34 cellular contexts compared by ENCODE assay signal in the genomic region with DNA sequence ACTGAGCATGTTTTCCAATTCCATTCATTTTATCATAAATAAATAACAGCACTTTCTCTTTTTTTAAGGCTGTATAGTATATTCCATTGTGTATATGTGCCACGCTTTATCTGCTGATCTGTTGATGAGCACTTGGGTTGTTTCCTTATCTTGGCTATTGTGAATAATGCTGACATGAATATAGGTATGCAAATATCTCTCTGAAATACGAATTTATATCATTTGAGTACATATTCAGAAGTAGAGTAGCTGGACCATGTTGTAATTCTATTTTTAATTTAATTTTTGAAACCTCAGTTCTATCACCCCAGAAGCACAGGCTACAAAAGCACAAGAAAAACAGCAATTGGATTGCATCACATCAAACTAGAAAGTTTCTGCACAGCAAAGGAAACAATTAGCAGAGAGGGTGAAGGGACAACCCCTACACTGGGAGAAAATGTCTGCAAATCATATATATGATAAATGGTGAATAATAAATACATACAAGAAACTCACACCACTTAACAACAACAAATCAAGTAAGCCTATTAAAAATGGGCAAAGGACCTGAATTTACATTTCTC. TPM values are rescaled to one million over a fixed set of nuclear protein-coding genes. Genes with fewer than 3 reads are reported as not detected.
"Had no signal": no experiment of that assay in that cellular context is flagged by ENCODE, and none has a peak within 500 bp of the region (broad histone marks: within the 10 kb centered on the region; RNA-seq: fewer than 3 reads in every experiment).

No MANE protein-coding gene starts in this region.

- H3K4me1 ChIP-seq: ascending aorta had no signal

- H3K27ac ChIP-seq: ascending aorta, cardiac muscle cell, VCaP had no signal

- H3K36me3 ChIP-seq: ascending aorta, cardiac muscle cell had no signal

- DNase-seq: activated B cell treated with CpG ODN at 0.5 μM for 24 hours; activated CD4-positive, alpha-beta memory T cell treated with anti-CD3 and anti-CD28 coated beads, Interleukin-2, amount 10 ng/mL, durations not matched to agents 7 days and 5 days; activated CD4-positive, alpha-beta T cell treated with anti-CD3 and anti-CD28 coated beads for 4 hours; activated CD4-positive, alpha-beta T cell treated with anti-CD3 and anti-CD28 coated beads, Interleukin-2, amount 10 ng/mL, durations not matched to agents 24 days and 14 days; activated CD4-positive, alpha-beta T cell treated with anti-CD3 and anti-CD28 coated beads, Interleukin-2, amount 50 U/mL, for 1 hour; activated CD4-positive, alpha-beta T cell treated with anti-CD3 and anti-CD28 coated beads, Interleukin-2, amount 50 U/mL, for 4 hours; activated CD4-positive, CD25-positive, alpha-beta regulatory T cell treated with anti-CD3 and anti-CD28 coated beads, Interleukin-2, amount 50 U/mL, for 72 hours; activated CD8-positive, alpha-beta memory T cell treated with anti-CD3 and anti-CD28 coated beads for 24 hours; activated CD8-positive, alpha-beta memory T cell treated with anti-CD3 and anti-CD28 coated beads, Interleukin-2, amount 10 ng/mL, durations not matched to agents 7 days and 5 days; activated CD8-positive, alpha-beta memory T cell treated with anti-CD3 and anti-CD28 coated beads, Interleukin-2, amount 50 U/mL, for 48 hours; activated CD8-positive, alpha-beta T cell treated with anti-CD3 and anti-CD28 coated beads, Interleukin-2, amount 10 ng/mL, durations not matched to agents 7 days and 5 days; activated effector memory CD4-positive, alpha-beta T cell treated with Interleukin-2 at 50 U/mL for 16 hours; activated gamma-delta T cell; activated naive CD4-positive, alpha-beta T cell treated with anti-CD3 and anti-CD28 coated beads, Interleukin-2, amount 10 ng/mL, durations not matched to agents 7 days and 5 days; activated naive CD4-positive, alpha-beta T cell treated with Interleukin-2 at 50 U/mL for 16 hours; activated naive CD8-positive, alpha-beta T cell treated with anti-CD3 and anti-CD28 coated beads, Interleukin-2, amount 10 ng/mL, durations not matched to agents 7 days and 5 days; activated naive CD8-positive, alpha-beta T cell treated with anti-CD3 and anti-CD28 coated beads, Interleukin-2, amount 50 U/mL, for 24 hours; activated T-cell treated with anti-CD3 and anti-CD28 coated beads, Interleukin-2, amount 50 U/mL, for 24 hours; activated T-cell treated with anti-CD3 and anti-CD28 coated beads, Interleukin-2, amount 50 U/mL, for 48 hours; amygdala; anterior cingulate cortex; caudate nucleus; cerebellar nuclear complex; T-helper 1 cell; T-helper 2 cell; T-helper 9 cell had no signal

- FAIRE-seq: bronchial epithelial cell, TTC549 had no signal

- H3K27me3 ChIP-seq: ascending aorta, cardiac muscle cell had no signal

- H3K9me3 ChIP-seq: ascending aorta had no signal

- H3K4me3 ChIP-seq: ascending aorta, cardiac muscle cell had no signal

- ATAC-seq: activated CD8-positive, alpha-beta memory T cell treated with anti-CD3 and anti-CD28 coated beads, Interleukin-2, amount 10 ng/mL, durations not matched to agents 7 days and 5 days; activated CD8-positive, alpha-beta T cell treated with anti-CD3 and anti-CD28 coated beads, Interleukin-2, amount 10 ng/mL, durations not matched to agents 7 days and 5 days; activated naive CD8-positive, alpha-beta T cell treated with anti-CD3 and anti-CD28 coated beads, Interleukin-2, amount 50 U/mL, for 24 hours had no signal

RNA-seq across cellular contexts. Expression of a gene that starts 43.4 kb away (rescaled TPM):
- total RNA-seq: activated CD4-positive, alpha-beta memory T cell treated with anti-CD3 and anti-CD28 coated beads, Interleukin-2, amount 10 ng/mL, durations not matched to agents 7 days and 5 days; activated CD4-positive, alpha-beta T cell treated with anti-CD3 and anti-CD28 coated beads, Interleukin-2, amount 10 ng/mL, durations not matched to agents 24 days and 14 days; activated CD8-positive, alpha-beta T cell treated with anti-CD3 and anti-CD28 coated beads, Interleukin-2, amount 10 ng/mL, durations not matched to agents 7 days and 5 days; activated naive CD8-positive, alpha-beta T cell treated with anti-CD3 and anti-CD28 coated beads, Interleukin-2, amount 10 ng/mL, durations not matched to agents 7 days and 5 days; activated T-helper 2 cell treated with anti-CD3 and anti-CD28 coated beads, Interferon-gamma antibody, Interleukin-2, Interleukin-4, amounts not matched to agents 10 μg/mL and 5 μg/mL and 100 μg/mL, durations not matched to agents 14 hours and 24 hours and 36 hours; ascending aorta; bronchial epithelial cell; cardiac muscle cell; chondrocyte had no signal
- polyA plus RNA-seq: adipose tissue, cardiac muscle cell had no signal
